10 cellular contexts compared by ENCODE assay signal in the genomic region with DNA sequence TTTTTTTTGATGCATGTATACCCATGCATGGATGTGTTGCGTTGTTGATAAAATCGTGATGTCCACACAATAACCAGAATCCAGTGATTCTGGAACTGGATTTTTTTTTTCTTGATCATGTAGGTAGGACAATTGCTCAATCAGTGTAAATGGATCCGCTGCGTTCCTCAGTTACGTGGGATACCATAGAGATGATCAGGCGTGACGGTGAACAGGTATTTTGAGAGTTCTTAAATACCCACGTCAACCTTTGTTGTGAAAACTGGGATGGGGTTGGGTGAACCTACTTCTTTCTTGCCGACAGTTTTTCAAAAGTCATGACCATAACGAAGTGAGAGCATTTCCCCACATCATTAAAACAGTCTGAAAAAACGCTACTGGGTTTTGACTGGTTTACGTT. TPM values are rescaled to one million over a fixed set of nuclear protein-coding genes. Genes with fewer than 3 reads are reported as not detected.
DNase-seq lines count a peak whose midpoint lies in the region; ATAC-seq and TF ChIP-seq lines count a peak whose summit lies in the region.
"Had no signal": no experiment of that assay in that cellular context is flagged by ENCODE, and none has a peak within 500 bp of the region (broad histone marks: within the 10 kb centered on the region; RNA-seq: fewer than 3 reads in every experiment).

No MANE protein-coding gene starts in this region.

- intact Hi-C loops in MCF 10A (cut with micrococcal nuclease) (no loop called here), mammary epithelial cell (cut with micrococcal nuclease) (no loop called here), thyroid gland (cut with DNase I) (no loop called here)

- in situ Hi-C loops in mammary epithelial cell (cut with MboI; ENCODE audit: low sequenced_read_pairs in 2 of 2): no loop called here

- BruUV-seq in MCF 10A (replicated peaks; lab: Mats Ljungman, UMichigan): no TSS peak
- BruUV-seq in mammary epithelial cell (replicated peaks; lab: Mats Ljungman, UMichigan): no TSS peak

- H2AFZ ChIP-seq in mammary epithelial cell (ENCODE audit: low read depth, low read length): no peak overlapping the region

- H3K27ac ChIP-seq in mammary epithelial cell (ENCODE audit: insufficient read depth, low read depth, low read length) (no peak overlapping the region), iPS-20b (ENCODE audit: low read length) (no peak overlapping the region), thyroid gland (peak overlapping the region; percentile 20 to 83 (median 75)), endodermal cell (ENCODE audit: low read depth, low read length) (no peak overlapping the region)
- H3K27ac ChIP-seq: epithelial cell of prostate, thoracic aorta had no signal

- CTCF ChIA-PET in MCF 10A (lab: Yijun Ruan, JAX): no interaction called here
- CTCF ChIA-PET in mammary epithelial cell (lab: Charles Lee; ENCODE audit: low non-redundant PET): no interaction called here
- CTCF ChIA-PET in activated CD4-positive, alpha-beta memory T cell treated with anti-CD3 and anti-CD28 coated beads, Interleukin-2, amount 10 ng/mL, durations not matched to agents 7 days and 5 days (lab: Charles Lee): interaction anchor here (0.7 kb wide), 1 partner anchor 43 kb away, joined by 3 read pairs; no protein-coding TSS in a partner anchor

- H3K27me3 Mint-ChIP-seq in MCF 10A (ENCODE audit: insufficient read depth, unreplicated experiment) (peaks cover 23% of the 10 kb centered on the region), endodermal cell (ENCODE audit: insufficient read depth) (peaks cover 7% of the 10 kb centered on the region)
- H3K27me3 Mint-ChIP-seq in activated CD4-positive, alpha-beta memory T cell treated with anti-CD3 and anti-CD28 coated beads, Interleukin-2, amount 10 ng/mL, durations not matched to agents 7 days and 5 days: peaks cover 14% of the 10 kb centered on the region

- no peaks in the 10 kb centered on the region for H3K9me3 Mint-ChIP-seq in MCF 10A (ENCODE audit: unreplicated experiment)
- no peaks in the 10 kb centered on the region for H3K9me3 Mint-ChIP-seq in activated CD4-positive, alpha-beta memory T cell treated with anti-CD3 and anti-CD28 coated beads, Interleukin-2, amount 10 ng/mL, durations not matched to agents 7 days and 5 days
- peaks cover 52% of the 10 kb centered on the region for H3K9me3 Mint-ChIP-seq in endodermal cell

- H3K4me3 ChIP-seq in mammary epithelial cell (replicated peaks in 1 of 3; ENCODE audit: insufficient read depth in 1 of 3, low read depth in 2 of 3, low read length in 3 of 3) (no peak overlapping the region), iPS-20b (ENCODE audit: low read length) (0 out of 2 replicates have a peak overlapping the region, but pooled peaks have one; percentile 38), thyroid gland (replicated peaks in 1 of 3) (no peak overlapping the region), endodermal cell (ENCODE audit: low read length) (no peak overlapping the region)

- 94% methylated on average over 10 of the region's 12 CpGs for WGBS in mammary epithelial cell (ENCODE audit: low coverage, missing lambda C conversion rate)
- 35 to 50% methylated on average over 12 of the region's 12 CpGs for WGBS in thyroid gland, 2 donors
- 80 to 97% methylated on average over 1 to 12 of the region's 12 CpGs for WGBS in endodermal cell (ENCODE audit: insufficient coverage in 1 of 2, insufficient read length in 1 of 2), 2 experiments

- H3K79me2 ChIP-seq in mammary epithelial cell (ENCODE audit: insufficient read depth, low read length): no peaks in the 10 kb centered on the region

- H3K36me3 Mint-ChIP-seq in MCF 10A (ENCODE audit: insufficient read depth, unreplicated experiment): no peaks in the 10 kb centered on the region
- H3K36me3 Mint-ChIP-seq in activated CD4-positive, alpha-beta memory T cell treated with anti-CD3 and anti-CD28 coated beads, Interleukin-2, amount 10 ng/mL, durations not matched to agents 7 days and 5 days (ENCODE audit: low read depth): no peaks in the 10 kb centered on the region
- H3K36me3 Mint-ChIP-seq in endodermal cell (ENCODE audit: low read depth): no peaks in the 10 kb centered on the region

- H3K27ac Mint-ChIP-seq in MCF 10A (ENCODE audit: low read depth, unreplicated experiment): no peak overlapping the region
- no peak overlapping the region for H3K27ac Mint-ChIP-seq in activated CD4-positive, alpha-beta memory T cell treated with anti-CD3 and anti-CD28 coated beads, Interleukin-2, amount 10 ng/mL, durations not matched to agents 7 days and 5 days
- H3K27ac Mint-ChIP-seq in endodermal cell: no peak overlapping the region

- no peak for ATAC-seq in GM19452 (IDR thresholded peaks at IDR 0.05; ENCODE audit: unreplicated experiment)

- H3K4me1 ChIP-seq in mammary epithelial cell (ENCODE audit: insufficient read depth, low read length) (peaks cover 8% of the 10 kb centered on the region), iPS-20b (ENCODE audit: insufficient read depth, low read length) (no peaks in the 10 kb centered on the region), thyroid gland (no peaks in the 10 kb centered on the region), endodermal cell (ENCODE audit: control insufficient read depth, insufficient read depth, low read length) (no peaks in the 10 kb centered on the region)

- dilution Hi-C loops in mammary epithelial cell (cut with HindIII; ENCODE audit: low sequenced_read_pairs): no loop called here

- H3K36me3 ChIP-seq in mammary epithelial cell (ENCODE audit: insufficient read depth, low read length) (no peaks in the 10 kb centered on the region), iPS-20b (ENCODE audit: insufficient read depth, low read depth, low read length) (no peaks in the 10 kb centered on the region), thyroid gland (no peaks in the 10 kb centered on the region), endodermal cell (ENCODE audit: control insufficient read depth, insufficient read depth, low read length) (no peaks in the 10 kb centered on the region)
- H3K36me3 ChIP-seq: thoracic aorta had no signal

- peaks cover 7% of the 10 kb centered on the region for H3K4me1 Mint-ChIP-seq in MCF 10A (ENCODE audit: insufficient read depth, unreplicated experiment)
- H3K4me1 Mint-ChIP-seq in activated CD4-positive, alpha-beta memory T cell treated with anti-CD3 and anti-CD28 coated beads, Interleukin-2, amount 10 ng/mL, durations not matched to agents 7 days and 5 days: peaks cover 3% of the 10 kb centered on the region
- peaks cover 4% of the 10 kb centered on the region for H3K4me1 Mint-ChIP-seq in endodermal cell

- no peaks in the 10 kb centered on the region for H4K20me1 ChIP-seq in mammary epithelial cell (ENCODE audit: insufficient read depth, low read length)

- TF ChIP-seq CTCF in MCF 10A (IDR thresholded peaks at IDR 0.05; ENCODE audit: unreplicated experiment): no peak
- no peak for TF ChIP-seq CTCF in mammary epithelial cell (conservative IDR thresholded peaks at IDR 0.05 in 1 of 2, IDR thresholded peaks at IDR 0.05 in 1 of 2; ENCODE audit: extremely low read depth in 1 of 2, insufficient read depth in 1 of 2, low read depth in 1 of 2, low read length in 2 of 2)
- TF ChIP-seq CTCF in thyroid gland (IDR thresholded peaks at IDR 0.05): no peak
- TF ChIP-seq CTCF in endodermal cell (conservative IDR thresholded peaks at IDR 0.05): no peak

- H3K9ac ChIP-seq in mammary epithelial cell (ENCODE audit: insufficient read depth, low read length) (no peak overlapping the region), iPS-20b (ENCODE audit: low read depth, low read length) (no peak overlapping the region), endodermal cell (ENCODE audit: extremely low read depth, low read length, poor library complexity, severe bottlenecking) (no peak overlapping the region)

- H3K9me3 ChIP-seq in mammary epithelial cell (replicated peaks; ENCODE audit: insufficient read depth, low read length) (no peaks in the 10 kb centered on the region), iPS-20b (ENCODE audit: insufficient read depth, low read depth, low read length) (no peaks in the 10 kb centered on the region), thyroid gland (no peaks in the 10 kb centered on the region), endodermal cell (ENCODE audit: control insufficient read depth, low read length) (no peaks in the 10 kb centered on the region)
- H3K9me3 ChIP-seq: thoracic aorta had no signal

- POLR2A ChIA-PET in MCF 10A (lab: Yijun Ruan, JAX): no interaction called here
- POLR2A ChIA-PET in activated CD4-positive, alpha-beta memory T cell treated with anti-CD3 and anti-CD28 coated beads, Interleukin-2, amount 10 ng/mL, durations not matched to agents 7 days and 5 days (lab: Charles Lee): no interaction called here

- H3K4me3 Mint-ChIP-seq in MCF 10A (ENCODE audit: unreplicated experiment) (peak overlapping the region; percentile 32), endodermal cell (no peak overlapping the region)
- H3K4me3 Mint-ChIP-seq in activated CD4-positive, alpha-beta memory T cell treated with anti-CD3 and anti-CD28 coated beads, Interleukin-2, amount 10 ng/mL, durations not matched to agents 7 days and 5 days: peak overlapping the region; percentile 58

- TF ChIP-seq POLR2A in thyroid gland (IDR thresholded peaks at IDR 0.05): no peak

- no peak for DNase-seq in MCF 10A (ENCODE audit: unreplicated experiment)
- no peak for DNase-seq in mammary epithelial cell
- no peak for DNase-seq in activated CD4-positive, alpha-beta memory T cell treated with anti-CD3 and anti-CD28 coated beads, Interleukin-2, amount 10 ng/mL, durations not matched to agents 7 days and 5 days
- DNase-seq in thyroid gland: peak; percentile 51 to 52
- no peak for DNase-seq in endodermal cell
- DNase-seq in dermis blood vessel endothelial cell: no peak

- H3K4me2 ChIP-seq in mammary epithelial cell (ENCODE audit: insufficient read depth, low read depth, low read length): no peak overlapping the region

- H3K27me3 ChIP-seq in mammary epithelial cell (ENCODE audit: insufficient read depth, low read length): no peaks in the 10 kb centered on the region
- H3K27me3 ChIP-seq in iPS-20b (ENCODE audit: insufficient read depth, low read length): no peaks in the 10 kb centered on the region
- H3K27me3 ChIP-seq in thyroid gland: no peaks in the 10 kb centered on the region
- H3K27me3 ChIP-seq in endodermal cell (ENCODE audit: control insufficient read depth, insufficient read depth, low read length, poor library complexity, severe bottlenecking): no peaks in the 10 kb centered on the region

RNA-seq across cellular contexts. Expression of a gene that starts 0.9 kb away (rescaled TPM):
- total RNA-seq in MCF 10A (2022) (0.16 and 0.20 TPM in 2 replicates), mammary epithelial cell (10 to 100 TPM in 1 of 2 donors, 1 to 10 TPM in 1; 3.7 to 27.5 TPM), thyroid gland (1 to 10 TPM; 3.6 to 6.7 (median 4.8) TPM), endodermal cell (1 to 10 TPM; 3.8 to 6.1 TPM), dermis blood vessel endothelial cell (0.70 and 1.0 TPM in 2 replicates)
- 2.3 TPM for polyA plus RNA-seq in mammary epithelial cell
- 4.3 TPM for polyA minus RNA-seq in mammary epithelial cell
- under 1 TPM; 0.33 to 0.45 TPM for total RNA-seq in activated CD4-positive, alpha-beta memory T cell treated with anti-CD3 and anti-CD28 coated beads, Interleukin-2, amount 10 ng/mL, durations not matched to agents 7 days and 5 days
- polyA plus RNA-seq in endodermal cell (2013, experiment 1 of 2): 4.1 TPM
- polyA plus RNA-seq in endodermal cell (2013, experiment 2 of 2): 3.4 TPM

Comparison
In these comparisons a context has a peak if more than half of its experiments do, and no peak if none do; other contexts are left out.
1. DNase-seq: peak in thyroid gland (2 of 2); none in MCF 10A (single experiment), mammary epithelial cell (single experiment), activated CD4-positive, alpha-beta memory T cell treated with anti-CD3 and anti-CD28 coated beads, Interleukin-2, amount 10 ng/mL, durations not matched to agents 7 days and 5 days (single experiment), endodermal cell (single experiment) and dermis blood vessel endothelial cell (single experiment).
2. H3K27ac ChIP-seq: peak in thyroid gland (3 of 3); none in mammary epithelial cell (single experiment), iPS-20b (single experiment) and endodermal cell (single experiment).